In genomic region chr1:28091043-28091781, GRCh38 we compare ENCODE assay signal across 8 cellular contexts.
DNase-seq lines count a peak whose midpoint lies in the region; ATAC-seq and TF ChIP-seq lines count a peak whose summit lies in the region.

No MANE protein-coding gene starts in this region.

- no peak for ATAC-seq in GM19395 (IDR thresholded peaks at IDR 0.05; ENCODE audit: unreplicated experiment)
- no peak for ATAC-seq in GM18511 (IDR thresholded peaks at IDR 0.05; ENCODE audit: unreplicated experiment)

- H3K4me3 Mint-ChIP-seq in T-helper 2 cell treated with Interferon-gamma antibody and Interleukin-4, amounts not matched to agents 5 μg/mL and 100 μg/mL, for 36 hours = peak overlapping the region; percentile 54

- H3K9me3 Mint-ChIP-seq in T-helper 2 cell treated with Interferon-gamma antibody and Interleukin-4, amounts not matched to agents 5 μg/mL and 100 μg/mL, for 36 hours = no peaks in the 10 kb centered on the region

- H3K27me3 Mint-ChIP-seq in T-helper 2 cell treated with Interferon-gamma antibody and Interleukin-4, amounts not matched to agents 5 μg/mL and 100 μg/mL, for 36 hours (ENCODE audit: low read depth) = peaks cover 29% of the 10 kb centered on the region

- H3K36me3 Mint-ChIP-seq in T-helper 2 cell treated with Interferon-gamma antibody and Interleukin-4, amounts not matched to agents 5 μg/mL and 100 μg/mL, for 36 hours (ENCODE audit: low read depth) = no peaks in the 10 kb centered on the region

- H3K27ac Mint-ChIP-seq in T-helper 2 cell treated with Interferon-gamma antibody and Interleukin-4, amounts not matched to agents 5 μg/mL and 100 μg/mL, for 36 hours = peak overlapping the region; percentile 36

- TF ChIP-seq CTCF in GM10248 (IDR thresholded peaks at IDR 0.05; ENCODE audit: control extremely low read depth, extremely low read depth, low read depth, missing control alignments) = peak; percentile 86

- DNase-seq in GM10248 (ENCODE audit: extremely low spot score) = peak; percentile 60
- peak; percentile 36 for DNase-seq in NCI-H128 (lab: John Stamatoyannopoulos, UW; ENCODE audit: unreplicated experiment)
- DNase-seq in T-helper 2 cell treated with Interferon-gamma antibody and Interleukin-4, amounts not matched to agents 5 μg/mL and 100 μg/mL, for 36 hours (ENCODE audit: low spot score) = peak; percentile 64
- peak in 45 of 56 donors; percentile 12 to 92 (median 48) for DNase-seq in amygdala (lab: John Stamatoyannopoulos, UW)
- peak; percentile 62 to 72 for DNase-seq in hippocampal formation (lab: John Stamatoyannopoulos, UW)
- DNase-seq in stimulated activated CD4-positive, alpha-beta T cell treated with anti-CD3 and anti-CD28 coated beads, Interleukin-15, amount 100 ng/mL, for 1 hour (ENCODE audit: low read depth in 1 of 2, low spot score in 1 of 2) = peak; percentile 57 to 61

- POLR2A ChIA-PET in GM10248 (lab: Yijun Ruan, JAX) = interaction anchor here (1.6 kb wide), 1 partner anchor 118 kb away, joined by 5 read pairs; no protein-coding TSS in a partner anchor

- CTCF ChIA-PET in GM10248 (lab: Yijun Ruan, JAX) = interaction anchor here (0.6 to 12.4 kb wide), 53 partner anchors 8 to 785 kb away, joined by 3 to 247 read pairs (median 6); partner anchors contain the start of gene XKR8

- peaks cover 16% of the 10 kb centered on the region for H3K4me1 Mint-ChIP-seq in T-helper 2 cell treated with Interferon-gamma antibody and Interleukin-4, amounts not matched to agents 5 μg/mL and 100 μg/mL, for 36 hours (ENCODE audit: low read depth)
